In the genomic region with DNA sequence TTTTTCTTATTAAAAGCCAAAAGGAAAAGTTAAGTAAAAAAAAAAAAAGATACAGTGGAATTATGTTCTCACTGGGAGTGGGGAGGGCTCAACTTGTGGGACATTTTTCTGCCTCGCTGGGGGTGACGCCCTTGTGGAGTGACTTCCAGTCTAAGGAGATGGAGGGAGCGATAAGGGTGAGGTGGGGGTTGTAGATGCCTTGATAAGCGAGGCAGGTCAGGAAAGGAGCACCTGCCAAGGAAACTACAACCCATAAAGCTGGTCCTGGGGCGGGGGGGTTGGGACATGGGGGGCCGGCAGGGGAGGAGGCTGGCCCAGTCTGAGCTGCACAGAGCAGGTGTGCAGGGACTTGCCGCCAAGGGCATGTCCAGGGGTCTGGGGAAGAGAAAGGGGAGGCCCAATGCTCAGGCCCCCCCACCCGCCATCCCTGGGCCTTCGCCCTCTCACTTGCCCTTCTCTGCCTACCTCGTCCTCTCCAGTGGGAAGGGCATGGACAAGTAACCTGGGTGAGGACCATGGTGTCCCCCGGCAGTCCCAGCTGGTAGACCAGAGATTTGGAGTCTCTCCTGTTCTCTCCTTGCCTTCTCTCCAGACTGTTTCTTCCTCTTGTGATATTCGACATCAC, we compare ENCODE assay signal across 9 cellular contexts. TPM values are rescaled to one million over a fixed set of nuclear protein-coding genes. Genes with fewer than 3 reads are reported as not detected.
"Had no signal": no experiment of that assay in that cellular context is flagged by ENCODE, and none has a peak within 500 bp of the region (broad histone marks: within the 10 kb centered on the region; RNA-seq: fewer than 3 reads in every experiment).

No MANE protein-coding gene starts in this region.

- H3K4me1 ChIP-seq: HAP-1 had no signal

- H3K4me3 ChIP-seq: GM23248, HAP-1 had no signal

- H3K27ac ChIP-seq: GM23248, KMS-11 had no signal

- DNase-seq: GM23248, HFFc6, IMR-90, KBM-7 had no signal

- ATAC-seq: HCT116 had no signal

- H3K9me3 ChIP-seq: HAP-1 had no signal

RNA-seq across cellular contexts. Expression of a gene that starts 2.5 kb away (rescaled TPM):
- total RNA-seq: GM23248, H1, HFFc6, HT-29, IMR-90 had no signal
- polyA plus RNA-seq: GM23248, IMR-90 had no signal

RNA-seq across cellular contexts. Expression of a gene that starts 3.2 kb away (rescaled TPM):
- total RNA-seq: GM23248, H1, HFFc6, HT-29, IMR-90 had no signal
- polyA plus RNA-seq: GM23248, H1, IMR-90 had no signal

RNA-seq across cellular contexts. Expression of a gene that starts 26.1 kb away (rescaled TPM):
- total RNA-seq: GM23248, HFFc6, IMR-90 had no signal
- polyA plus RNA-seq: GM23248 had no signal

RNA-seq across cellular contexts. Expression of a gene that starts 50.5 kb away (rescaled TPM):
- total RNA-seq: GM23248, HFFc6, IMR-90 had no signal
- polyA plus RNA-seq: GM23248 had no signal
